ENCODE assay signal across 9 cellular contexts in the genomic region with DNA sequence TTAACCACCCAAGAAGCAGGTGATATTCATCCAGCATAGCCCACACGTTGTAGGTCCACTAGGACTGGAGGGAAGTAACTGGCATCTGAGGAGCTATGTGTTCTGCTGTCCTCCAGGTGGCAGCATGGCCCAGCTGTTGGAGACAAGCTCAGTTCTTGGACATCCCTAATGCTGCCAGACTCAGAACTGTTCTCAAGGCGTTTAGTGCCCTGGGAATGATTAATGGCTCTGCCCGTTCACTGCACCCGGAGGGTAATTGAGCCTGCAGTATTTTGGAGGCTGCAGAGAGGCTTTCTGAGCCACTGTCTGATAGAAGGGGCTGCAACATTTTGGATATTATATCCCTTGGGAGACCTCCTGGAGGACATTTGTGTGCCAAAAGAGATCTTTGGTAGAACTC.
A peak's percentile ranks its signal among the peaks of the same experiment; 100 is the strongest.
DNase-seq lines count a peak whose midpoint lies in the region; TF ChIP-seq lines count a peak whose summit lies in the region.
"Had no signal": no experiment of that assay in that cellular context is flagged by ENCODE, and none has a peak within 500 bp of the region (broad histone marks: within the 10 kb centered on the region; RNA-seq: fewer than 3 reads in every experiment).

No MANE protein-coding gene starts in this region.

- H3K9me3 Mint-ChIP-seq in H9: no peaks in the 10 kb centered on the region; a peak in 1 of 5 replicates
- H3K9me3 Mint-ChIP-seq: dendritic cell treated with granulocyte-macrophage colony-stimulating factor and Interleukin-4, amounts not matched to agents 40 ng/mL and 50 ng/mL, for 4 days had no signal

- no peak overlapping the region for H3K4ac ChIP-seq in H9 (ENCODE audit: low read depth, low read length)

- H4K91ac ChIP-seq in H9 (ENCODE audit: insufficient read length, low read depth, low read length): no peak overlapping the region

- peaks cover 33% of the 10 kb centered on the region for H3K27me3 Mint-ChIP-seq in H9 (ENCODE audit: low read depth)

- no peaks in the 10 kb centered on the region for H3K79me2 ChIP-seq in H9 (ENCODE audit: insufficient read depth, low read length)

- H2BK120ac ChIP-seq in H9 (ENCODE audit: low read depth, low read length, poor library complexity, severe bottlenecking): no peak overlapping the region

- TF ChIP-seq POLR2A in Peyer's patch (IDR thresholded peaks at IDR 0.05): no peak

- no peak overlapping the region for H2AK5ac ChIP-seq in H9 (ENCODE audit: insufficient read length, low read length)

- H4K5ac ChIP-seq in H9 (ENCODE audit: insufficient read length, low read depth, low read length): no peak overlapping the region

- H3K4me3 Mint-ChIP-seq in H9: peak overlapping the region in 1 of 2 experiments; percentile 27; a peak in 1 of 5 replicates
- H3K4me3 Mint-ChIP-seq: dendritic cell treated with granulocyte-macrophage colony-stimulating factor and Interleukin-4, amounts not matched to agents 40 ng/mL and 50 ng/mL, for 4 days had no signal

- H3K18ac ChIP-seq in H9 (ENCODE audit: insufficient read length, low read depth, low read length): no peak overlapping the region

- H4K8ac ChIP-seq in H9 (replicated peaks; ENCODE audit: insufficient read length, low read depth, low read length): no peak overlapping the region

- peak; percentile 62 for DNase-seq in GM04504 (ENCODE audit: low read depth)
- DNase-seq in H9: peak; percentile 87
- peak; percentile 68 for DNase-seq in M059J (ENCODE audit: low read depth)
- peak; percentile 27 to 77 (median 76) for DNase-seq in Peyer's patch
- DNase-seq in amniotic epithelial cell (ENCODE audit: low read depth): peak; percentile 78
- DNase-seq in right atrium auricular region (ENCODE audit: low spot score): peak; percentile 79
- DNase-seq in renal cortical epithelial cell (ENCODE audit: low read depth): peak; percentile 77
- no peak for DNase-seq in T-helper 9 cell

- no peaks in the 10 kb centered on the region for H3K36me3 Mint-ChIP-seq in H9 (ENCODE audit: insufficient read depth in 1 of 3, low read depth in 3 of 3)

- no peak overlapping the region for H3K4me2 ChIP-seq in H9 (ENCODE audit: insufficient read depth, insufficient read length, low read length)

- TF ChIP-seq CTCF in H9 (conservative IDR thresholded peaks at IDR 0.05): peak; percentile 91
- TF ChIP-seq CTCF in Peyer's patch (IDR thresholded peaks at IDR 0.05): peak in 4 of 6 experiments; percentile 61 to 85 (median 80)
- peak; percentile 68 to 84 for TF ChIP-seq CTCF in right atrium auricular region (IDR thresholded peaks at IDR 0.05)

- H3K9ac ChIP-seq in H9 (ENCODE audit: extremely low read depth, insufficient read length, low read length): no peak overlapping the region

- H3K4me1 Mint-ChIP-seq in H9: peaks cover 34 to 39% of the 10 kb centered on the region in 2 experiments

- no CpG with 5 or more reads among the region's 4 CpGs for WGBS in H9 (ENCODE audit: extremely low coverage, insufficient read length, low lambda C conversion rate)

- no peak overlapping the region for H3K23ac ChIP-seq in H9 (ENCODE audit: insufficient read length, low read depth, low read length)

- no peak overlapping the region for H2BK5ac ChIP-seq in H9 (ENCODE audit: insufficient read length, low read length)

- H3K36me3 ChIP-seq in Peyer's patch (no peaks in the 10 kb centered on the region), right atrium auricular region (no peaks in the 10 kb centered on the region)

- H2BK15ac ChIP-seq in H9 (ENCODE audit: low read depth, low read length): no peak overlapping the region

- H2AFZ ChIP-seq in H9 (ENCODE audit: low read length): no peak overlapping the region

- no peak overlapping the region for H3K27ac ChIP-seq in H9 (ENCODE audit: insufficient read length, low read depth, low read length)
- no peak overlapping the region for H3K27ac ChIP-seq in Peyer's patch
- no peak overlapping the region for H3K27ac ChIP-seq in right atrium auricular region

- H3K4me3 ChIP-seq in Peyer's patch (no peak overlapping the region), right atrium auricular region (no peak overlapping the region)

- no peaks in the 10 kb centered on the region for H3K9me3 ChIP-seq in H9 (ENCODE audit: control insufficient read depth, low read depth, low read length)
- no peaks in the 10 kb centered on the region for H3K9me3 ChIP-seq in Peyer's patch
- H3K9me3 ChIP-seq in right atrium auricular region: no peaks in the 10 kb centered on the region

- no peak overlapping the region for H2BK12ac ChIP-seq in H9 (ENCODE audit: insufficient read length, low read depth, low read length)

- H3K27ac Mint-ChIP-seq in H9: peak overlapping the region in 1 of 3 experiments; percentile 46; a peak in 1 of 7 replicates
- H3K27ac Mint-ChIP-seq: dendritic cell treated with granulocyte-macrophage colony-stimulating factor and Interleukin-4, amounts not matched to agents 40 ng/mL and 50 ng/mL, for 4 days had no signal

- no peak overlapping the region for H3K56ac ChIP-seq in H9 (ENCODE audit: insufficient read length, low read depth, low read length)

- no peak overlapping the region for H3T11ph ChIP-seq in H9 (ENCODE audit: low read length)

- H3K27me3 ChIP-seq in H9 (ENCODE audit: insufficient read depth, low read length): no peaks in the 10 kb centered on the region; the same call in 1 of the 2 replicates
- H3K27me3 ChIP-seq in Peyer's patch: no peaks in the 10 kb centered on the region
- no peaks in the 10 kb centered on the region for H3K27me3 ChIP-seq in right atrium auricular region

- H3K4me1 ChIP-seq in H9 (ENCODE audit: insufficient read depth, low read length) (no peaks in the 10 kb centered on the region; the same call in 1 of the 2 replicates), Peyer's patch (no peaks in the 10 kb centered on the region), right atrium auricular region (no peaks in the 10 kb centered on the region)

- H4K20me1 ChIP-seq in H9 (ENCODE audit: control insufficient read depth, insufficient read depth, insufficient read length): no peaks in the 10 kb centered on the region

- H3K79me1 ChIP-seq in H9 (ENCODE audit: insufficient read depth, low read depth, low read length, poor library complexity, severe bottlenecking): no peaks in the 10 kb centered on the region

- no peaks in the 10 kb centered on the region for H3K23me2 ChIP-seq in H9 (ENCODE audit: insufficient read length, low read depth, low read length, poor library complexity, severe bottlenecking)

- no peak overlapping the region for H2BK20ac ChIP-seq in H9 (ENCODE audit: low read depth, low read length, poor library complexity, severe bottlenecking)

- no peak overlapping the region for H3K14ac ChIP-seq in H9 (ENCODE audit: insufficient read depth, low read length)
